13 cellular contexts compared by ENCODE assay signal in the genomic region with DNA sequence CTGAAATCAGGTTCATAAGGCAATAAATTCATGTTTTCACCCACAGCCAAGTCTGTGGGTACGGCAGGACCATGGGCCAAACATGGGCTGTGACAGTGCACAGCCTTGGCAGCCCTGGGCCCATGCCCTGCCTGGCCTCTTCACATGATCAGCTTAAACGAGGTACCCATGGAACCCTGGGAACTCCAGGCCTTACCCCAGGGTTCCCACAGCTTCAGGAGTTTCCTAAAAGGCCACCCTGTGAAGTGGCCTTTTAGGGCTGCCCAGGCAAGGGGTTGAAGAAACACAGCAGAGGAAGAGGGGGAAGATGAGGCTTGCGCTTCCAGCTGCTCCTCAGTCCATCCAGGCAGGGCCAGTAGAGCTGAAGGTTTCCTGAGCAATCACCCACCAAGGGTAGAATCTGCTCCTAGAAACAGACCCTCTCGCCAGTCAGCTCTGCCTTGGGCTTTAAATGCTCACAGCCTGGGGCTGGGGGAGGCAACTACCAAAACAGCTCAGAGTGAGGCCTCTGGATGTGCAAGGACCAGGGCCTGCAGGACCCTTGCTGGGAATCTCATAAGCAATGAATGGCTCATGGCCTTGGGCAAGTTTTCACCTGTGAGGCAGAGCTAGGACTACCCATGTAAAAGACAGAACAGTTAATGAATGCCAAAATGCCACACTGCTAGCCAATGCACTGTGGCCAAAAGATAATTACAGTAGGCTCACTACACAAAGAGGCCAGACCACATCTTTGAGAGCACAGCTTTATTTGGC.
DNase-seq lines count a peak whose midpoint lies in the region; ATAC-seq and TF ChIP-seq lines count a peak whose summit lies in the region.
"Had no signal": no experiment of that assay in that cellular context is flagged by ENCODE, and none has a peak within 500 bp of the region (broad histone marks: within the 10 kb centered on the region; RNA-seq: fewer than 3 reads in every experiment).

No MANE protein-coding gene starts in this region.

- CTCF ChIA-PET in activated CD4-positive, alpha-beta T cell treated with anti-CD3 and anti-CD28 coated beads, Interleukin-2, amount 10 ng/mL, durations not matched to agents 7 days and 5 days (lab: Charles Lee) = interaction anchor here (0.7 to 2.3 kb wide), 5 partner anchors 8 to 49 kb away, joined by 3 to 8 read pairs (median 3); no protein-coding TSS in a partner anchor

- H3K27ac Mint-ChIP-seq in activated CD4-positive, alpha-beta T cell treated with anti-CD3 and anti-CD28 coated beads, Interleukin-2, amount 10 ng/mL, durations not matched to agents 7 days and 5 days = peak overlapping the region; percentile 78
- peak overlapping the region; percentile 39 for H3K27ac Mint-ChIP-seq in nephron progenitor cell
- H3K27ac Mint-ChIP-seq: activated T-helper 1 cell treated with anti-CD3 and anti-CD28 coated beads, Interleukin-12 subunit alpha, Interleukin-12 subunit beta, Interleukin-2, Interleukin-4 antibody, amounts not matched to agents 30 ng/mL and 10 ng/mL and 1 ng/mL, durations not matched to agents 14 hours and 24 hours and 36 hours had no signal

- H3K4me1 ChIP-seq in esophagus muscularis mucosa (peaks cover 49 to 61% (median 54%) of the 10 kb centered on the region in 4 donors), upper lobe of left lung (peaks cover 43 to 56% (median 49%) of the 10 kb centered on the region in 4 donors), MM.1S (ENCODE audit: low read length) (no peaks in the 10 kb centered on the region)
- H3K4me1 ChIP-seq in effector memory CD4-positive, alpha-beta T cell (ENCODE audit: control insufficient read depth, insufficient read depth, low read length, poor library complexity, severe bottlenecking) = peaks cover 5% of the 10 kb centered on the region

- H3K36me3 Mint-ChIP-seq in activated CD4-positive, alpha-beta T cell treated with anti-CD3 and anti-CD28 coated beads, Interleukin-2, amount 10 ng/mL, durations not matched to agents 7 days and 5 days (ENCODE audit: low read depth) = no peaks in the 10 kb centered on the region
- H3K36me3 Mint-ChIP-seq in nephron progenitor cell (ENCODE audit: low read depth) = no peaks in the 10 kb centered on the region

- no peaks in the 10 kb centered on the region for H3K79me2 ChIP-seq in MM.1S (ENCODE audit: low read length)

- H3F3A ChIP-seq in MM.1S (ENCODE audit: insufficient read depth, low read length) = no peaks in the 10 kb centered on the region

- H3K4me3 ChIP-seq in esophagus muscularis mucosa = no peak overlapping the region
- H3K4me3 ChIP-seq in upper lobe of left lung = no peak overlapping the region
- H3K4me3 ChIP-seq in MM.1S (ENCODE audit: low read length) = no peak overlapping the region
- no peak overlapping the region for H3K4me3 ChIP-seq in effector memory CD4-positive, alpha-beta T cell (ENCODE audit: insufficient read depth, low read depth, low read length, poor library complexity, severe bottlenecking)

- POLR2A ChIA-PET in activated CD4-positive, alpha-beta T cell treated with anti-CD3 and anti-CD28 coated beads, Interleukin-2, amount 10 ng/mL, durations not matched to agents 7 days and 5 days (lab: Charles Lee) = no interaction called here

- no peaks in the 10 kb centered on the region for H3K9me2 ChIP-seq in MM.1S (replicated peaks; ENCODE audit: insufficient read depth, low read length)

- no peak overlapping the region for H3K9ac ChIP-seq in MM.1S (ENCODE audit: low read length)

- H4K20me1 ChIP-seq in MM.1S (ENCODE audit: insufficient read depth, low read length) = no peaks in the 10 kb centered on the region

- ATAC-seq in upper lobe of left lung (ENCODE audit: low FRiP score in 2 of 2) (no peak), GM18498 (IDR thresholded peaks at IDR 0.05; ENCODE audit: unreplicated experiment) (no peak)
- ATAC-seq: activated CD4-positive, CD25-positive, alpha-beta regulatory T cell treated with anti-CD3 and anti-CD28 coated beads, Interleukin-2, amount 50 U/mL, for 24 hours had no signal

- 85% methylated on average over 4 of the region's 4 CpGs for WGBS in esophagus muscularis mucosa
- 77 to 83% methylated on average over 4 of the region's 4 CpGs for WGBS in upper lobe of left lung, 2 donors

- H2AFZ ChIP-seq in MM.1S (ENCODE audit: low read length) = no peak overlapping the region

- no peak for TF ChIP-seq EP300 in esophagus muscularis mucosa (IDR thresholded peaks at IDR 0.05)
- no peak for TF ChIP-seq EP300 in upper lobe of left lung (IDR thresholded peaks at IDR 0.05)

- TF ChIP-seq POLR2A in esophagus muscularis mucosa (IDR thresholded peaks at IDR 0.05; ENCODE audit: low read depth) = no peak
- TF ChIP-seq POLR2A in upper lobe of left lung (IDR thresholded peaks at IDR 0.05) = no peak

- no peak overlapping the region for H3K4me3 Mint-ChIP-seq in activated CD4-positive, alpha-beta T cell treated with anti-CD3 and anti-CD28 coated beads, Interleukin-2, amount 10 ng/mL, durations not matched to agents 7 days and 5 days
- H3K4me3 Mint-ChIP-seq in nephron progenitor cell = peak overlapping the region; percentile 64
- H3K4me3 Mint-ChIP-seq: activated T-helper 1 cell treated with anti-CD3 and anti-CD28 coated beads, Interleukin-12 subunit alpha, Interleukin-12 subunit beta, Interleukin-2, Interleukin-4 antibody, amounts not matched to agents 30 ng/mL and 10 ng/mL and 1 ng/mL, durations not matched to agents 14 hours and 24 hours and 36 hours had no signal

- peaks cover 18% of the 10 kb centered on the region for H3K4me1 Mint-ChIP-seq in activated CD4-positive, alpha-beta T cell treated with anti-CD3 and anti-CD28 coated beads, Interleukin-2, amount 10 ng/mL, durations not matched to agents 7 days and 5 days
- peaks cover 74% of the 10 kb centered on the region for H3K4me1 Mint-ChIP-seq in nephron progenitor cell

- H3K9me3 ChIP-seq in esophagus muscularis mucosa (no peaks in the 10 kb centered on the region), upper lobe of left lung (no peaks in the 10 kb centered on the region), MM.1S (replicated peaks; ENCODE audit: insufficient read depth, low read length) (no peaks in the 10 kb centered on the region)
- H3K9me3 ChIP-seq in effector memory CD4-positive, alpha-beta T cell (ENCODE audit: control insufficient read depth, low read length) = no peaks in the 10 kb centered on the region

- no peak for DNase-seq in activated CD4-positive, alpha-beta T cell treated with anti-CD3 and anti-CD28 coated beads, Interleukin-2, amount 10 ng/mL, durations not matched to agents 7 days and 5 days
- no peak for DNase-seq in activated CD4-positive, alpha-beta T cell treated with anti-CD3 and anti-CD28 coated beads for 4 hours
- DNase-seq in esophagus muscularis mucosa (ENCODE audit: extremely low spot score) (no peak), nephron progenitor cell (no peak), upper lobe of left lung (peak in 1 of 2 donors; percentile 14), MM.1S (no peak)
- no peak for DNase-seq in effector memory CD4-positive, alpha-beta T cell
- DNase-seq: dermis blood vessel endothelial cell, foreskin melanocyte had no signal

- H3K36me3 ChIP-seq in esophagus muscularis mucosa (peaks cover 0 to 11% (median 0%) of the 10 kb centered on the region in 4 donors), upper lobe of left lung (peaks cover 0 to 11% (median 0%) of the 10 kb centered on the region in 4 donors), MM.1S (replicated peaks; ENCODE audit: insufficient read depth, low read length) (no peaks in the 10 kb centered on the region)
- no peaks in the 10 kb centered on the region for H3K36me3 ChIP-seq in effector memory CD4-positive, alpha-beta T cell (ENCODE audit: control insufficient read depth, insufficient read depth, low read length)

- no peaks in the 10 kb centered on the region for H3K9me3 Mint-ChIP-seq in activated CD4-positive, alpha-beta T cell treated with anti-CD3 and anti-CD28 coated beads, Interleukin-2, amount 10 ng/mL, durations not matched to agents 7 days and 5 days
- no peaks in the 10 kb centered on the region for H3K9me3 Mint-ChIP-seq in nephron progenitor cell
- H3K9me3 Mint-ChIP-seq: activated T-helper 1 cell treated with anti-CD3 and anti-CD28 coated beads, Interleukin-12 subunit alpha, Interleukin-12 subunit beta, Interleukin-2, Interleukin-4 antibody, amounts not matched to agents 30 ng/mL and 10 ng/mL and 1 ng/mL, durations not matched to agents 14 hours and 24 hours and 36 hours; IgD-negative memory B cell had no signal

- H3K27ac ChIP-seq in esophagus muscularis mucosa (replicated peaks in 1 of 4) (peak overlapping the region; percentile 64 to 78 (median 74)), upper lobe of left lung (peak overlapping the region in 3 of 4 donors; percentile 37 to 80 (median 66)), MM.1S (ENCODE audit: low read length) (no peak overlapping the region)
- H3K27ac ChIP-seq in effector memory CD4-positive, alpha-beta T cell (ENCODE audit: insufficient read depth, low read length, poor library complexity, severe bottlenecking) = no peak overlapping the region

- no peaks in the 10 kb centered on the region for H3K27me3 ChIP-seq in esophagus muscularis mucosa
- H3K27me3 ChIP-seq in upper lobe of left lung = no peaks in the 10 kb centered on the region
- H3K27me3 ChIP-seq in MM.1S (replicated peaks; ENCODE audit: insufficient read depth, low read length) = no peaks in the 10 kb centered on the region
- H3K27me3 ChIP-seq in effector memory CD4-positive, alpha-beta T cell (replicated peaks; ENCODE audit: control insufficient read depth, insufficient read depth, low read length, poor library complexity, severe bottlenecking) = no peaks in the 10 kb centered on the region

- TF ChIP-seq CTCF in esophagus muscularis mucosa (IDR thresholded peaks at IDR 0.05) (no peak), nephron progenitor cell (IDR thresholded peaks at IDR 0.05) (no peak), upper lobe of left lung (IDR thresholded peaks at IDR 0.05) (no peak), MM.1S (IDR thresholded peaks at IDR 0.05; ENCODE audit: low read length) (no peak)

- H3K27me3 Mint-ChIP-seq in activated CD4-positive, alpha-beta T cell treated with anti-CD3 and anti-CD28 coated beads, Interleukin-2, amount 10 ng/mL, durations not matched to agents 7 days and 5 days = peaks cover 4% of the 10 kb centered on the region
- H3K27me3 Mint-ChIP-seq in nephron progenitor cell (ENCODE audit: low read depth, poor library complexity) = peaks cover 2% of the 10 kb centered on the region
- H3K27me3 Mint-ChIP-seq: IgD-negative memory B cell had no signal

- intact Hi-C loops in esophagus muscularis mucosa (cut with DNase I) = no loop called here

- H3K4me2 ChIP-seq in MM.1S (ENCODE audit: low read depth, low read length) = no peak overlapping the region

Comparison
In these comparisons a context has a peak if more than half of its experiments do, and no peak if none do; other contexts are left out.
1. H3K27ac ChIP-seq: peak in esophagus muscularis mucosa (4 of 4) and upper lobe of left lung (3 of 4); none in MM.1S (single experiment) and effector memory CD4-positive, alpha-beta T cell (single experiment).